Comparison of ENCODE assay signal across 8 cellular contexts in the genomic region with DNA sequence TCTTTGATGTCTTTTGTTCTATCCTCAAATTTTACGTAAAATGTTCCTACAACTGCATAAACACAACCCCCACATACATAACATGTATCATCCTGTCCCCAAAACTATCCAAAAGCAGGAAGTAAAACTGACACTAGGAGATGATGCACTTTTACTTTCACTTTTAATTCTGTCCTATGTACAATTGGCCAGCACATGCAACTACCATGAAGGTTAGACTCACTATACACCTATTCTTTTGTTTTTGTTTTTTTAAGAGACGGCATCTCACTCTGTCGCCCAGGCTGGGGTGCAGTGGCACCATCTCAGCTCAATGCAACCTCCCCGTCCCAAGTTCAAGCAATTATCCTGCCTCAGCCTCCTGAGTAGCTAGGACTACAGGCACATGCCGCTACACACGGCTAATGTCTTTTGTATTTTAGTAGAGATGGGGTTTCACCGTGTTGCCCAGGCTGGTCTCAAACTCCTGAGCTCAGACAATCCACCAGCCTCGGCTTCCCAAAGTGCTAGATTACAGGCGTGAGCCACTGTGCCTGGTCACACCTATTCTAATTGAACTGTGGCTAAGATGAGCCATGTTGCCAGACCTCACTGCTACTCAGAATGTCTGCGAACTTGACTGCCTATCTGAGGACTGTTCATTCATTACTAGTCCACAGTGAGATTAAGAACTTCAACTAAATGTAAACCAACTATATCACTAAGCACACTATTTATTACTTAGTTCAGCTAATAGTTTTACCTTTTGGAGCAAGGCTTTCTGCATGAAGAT. TPM values are rescaled to one million over a fixed set of nuclear protein-coding genes. Genes with fewer than 3 reads are reported as not detected.
DNase-seq lines count a peak whose midpoint lies in the region; ATAC-seq and TF ChIP-seq lines count a peak whose summit lies in the region.

No MANE protein-coding gene starts in this region.

- H3K4me1 Mint-ChIP-seq in MCF 10A (ENCODE audit: insufficient read depth, unreplicated experiment) (peaks cover 48% of the 10 kb centered on the region), glutamatergic neuron (ENCODE audit: low read depth, unreplicated experiment) (no peaks in the 10 kb centered on the region)

- H3K9me3 ChIP-seq in AG04450 (ENCODE audit: control insufficient read depth, insufficient read depth, low read length) (no peaks in the 10 kb centered on the region; the same call in 1 of the 2 replicates), mononuclear cell (ENCODE audit: low read depth, low read length) (no peaks in the 10 kb centered on the region)

- BruUV-seq in MCF 10A (replicated peaks; lab: Mats Ljungman, UMichigan): no TSS peak

- DNase-seq in AG04450 (ENCODE audit: low read depth, low spot score) (no peak), RPMI8226 (peak; percentile 66), MCF 10A (ENCODE audit: unreplicated experiment) (peak; percentile 38), glutamatergic neuron (no peak), G401 (ENCODE audit: low spot score) (no peak)

- H3K9me3 Mint-ChIP-seq in MCF 10A (ENCODE audit: unreplicated experiment) (no peaks in the 10 kb centered on the region), glutamatergic neuron (ENCODE audit: unreplicated experiment) (peaks cover 5% of the 10 kb centered on the region)

- no peaks in the 10 kb centered on the region for H3K27me3 Mint-ChIP-seq in MCF 10A (ENCODE audit: insufficient read depth, unreplicated experiment)
- H3K27me3 Mint-ChIP-seq in glutamatergic neuron (ENCODE audit: unreplicated experiment): peaks cover 2% of the 10 kb centered on the region

- intact Hi-C loops in MCF 10A (cut with micrococcal nuclease): no loop called here

- CTCF ChIA-PET in AG04450 (lab: Charles Lee) (interaction anchor here (1.3 to 3.1 kb wide), 2 partner anchors 9 to 51 kb away, joined by 3 to 12 read pairs; no protein-coding TSS in a partner anchor), MCF 10A (lab: Yijun Ruan, JAX) (interaction anchor here (0.7 to 3.7 kb wide), 7 partner anchors 9 to 1009 kb away, joined by 3 to 33 read pairs (median 3); no protein-coding TSS in a partner anchor)

- in situ Hi-C loops in G401 (cut with HindIII; ENCODE audit: low sequenced_read_pairs): loop anchor here (5.0 kb wide), 1 partner anchor 47 kb away; no protein-coding TSS in a partner anchor

- H3K27me3 ChIP-seq in AG04450 (ENCODE audit: control insufficient read depth, insufficient read depth, low read length) (no peaks in the 10 kb centered on the region), mononuclear cell (ENCODE audit: insufficient read depth, low read length) (no peaks in the 10 kb centered on the region)

- peaks cover 92% of the 10 kb centered on the region for H3K36me3 Mint-ChIP-seq in MCF 10A (ENCODE audit: insufficient read depth, unreplicated experiment)
- H3K36me3 Mint-ChIP-seq in glutamatergic neuron (ENCODE audit: unreplicated experiment): no peaks in the 10 kb centered on the region

- ATAC-seq in GM19023 (IDR thresholded peaks at IDR 0.05; ENCODE audit: unreplicated experiment): peak; percentile 95
- ATAC-seq in HG03095 (IDR thresholded peaks at IDR 0.05; ENCODE audit: unreplicated experiment): peak; percentile 99

- H3K27ac ChIP-seq in AG04450 (ENCODE audit: low read depth, low read length): peak overlapping the region; percentile 33

- peaks cover 15% of the 10 kb centered on the region for H3K4me1 ChIP-seq in mononuclear cell (ENCODE audit: insufficient read depth, low read length)

- H3K4me3 ChIP-seq in AG04450 (ENCODE audit: low read depth, low read length) (no peak overlapping the region), mononuclear cell (ENCODE audit: low read length) (peak overlapping the region; percentile 9)

- H3K4me3 Mint-ChIP-seq in MCF 10A (ENCODE audit: unreplicated experiment): peak overlapping the region; percentile 58
- H3K4me3 Mint-ChIP-seq in glutamatergic neuron (ENCODE audit: unreplicated experiment): no peak overlapping the region

- H3K27ac Mint-ChIP-seq in MCF 10A (ENCODE audit: low read depth, unreplicated experiment) (peak overlapping the region; percentile 72), glutamatergic neuron (ENCODE audit: unreplicated experiment) (no peak overlapping the region)

- TF ChIP-seq CTCF in AG04450 (IDR thresholded peaks at IDR 0.05; ENCODE audit: low read depth, low read length) (no peak), MCF 10A (IDR thresholded peaks at IDR 0.05; ENCODE audit: unreplicated experiment) (no peak), glutamatergic neuron (IDR thresholded peaks at IDR 0.05; ENCODE audit: partially characterized antibody, unreplicated experiment) (no peak)

- POLR2A ChIA-PET in AG04450 (lab: Yijun Ruan, JAX) (interaction anchor here (0.7 kb wide), 1 partner anchor 25 kb away, joined by 8 read pairs; no protein-coding TSS in a partner anchor), MCF 10A (lab: Yijun Ruan, JAX) (interaction anchor here (0.6 to 4.3 kb wide), 5 partner anchors 11 to 57 kb away, joined by 3 to 22 read pairs (median 4); no protein-coding TSS in a partner anchor)

RNA-seq across cellular contexts. Expression of gene TOR3A, which starts 48.0 kb away (rescaled TPM):
- 16.8 and 25.4 TPM in 2 replicates for polyA plus RNA-seq in AG04450 (2011; rRNA removed)
- 27.2 and 37.6 TPM in 2 replicates for polyA minus RNA-seq in AG04450 (2011; rRNA and poly(A)+ RNA removed)
- total RNA-seq in MCF 10A (2022) (24.9 and 31.3 TPM in 2 replicates), mononuclear cell (59.5 TPM), glutamatergic neuron (ENCODE audit: unreplicated experiment) (8.2 TPM)
- total RNA-seq in G401 (2014; rRNA removed; shearing (Covaris generic)): 82.3 and 136 TPM in 2 replicates

Comparison
In these comparisons a context has a peak if more than half of its experiments do, and no peak if none do; other contexts are left out.
1. DNase-seq: peak in RPMI8226 (single experiment) and MCF 10A (single experiment); none in AG04450 (single experiment), glutamatergic neuron (single experiment) and G401 (single experiment).